ENCODE assay signal across 8 cellular contexts in the genomic region with DNA sequence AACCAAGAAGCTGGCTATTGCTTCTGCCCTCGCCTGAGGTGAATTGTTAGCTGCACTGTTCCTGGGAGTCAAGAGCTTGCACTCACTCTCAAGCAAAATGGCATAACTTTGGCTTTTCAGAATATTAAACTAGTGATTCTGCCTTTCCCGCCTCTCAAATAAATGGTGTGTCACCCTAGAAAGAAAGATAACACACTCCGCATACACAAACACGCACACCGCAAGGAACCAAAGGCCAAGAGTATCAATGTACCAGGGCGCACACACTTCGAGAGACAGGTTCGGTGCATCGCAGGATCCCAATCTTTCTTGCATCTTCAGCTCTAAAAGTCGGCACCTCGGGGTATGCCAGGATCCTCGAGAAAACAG. TPM values are rescaled to one million over a fixed set of nuclear protein-coding genes. Genes with fewer than 3 reads are reported as not detected.
DNase-seq lines count a peak whose midpoint lies in the region; TF ChIP-seq lines count a peak whose summit lies in the region.

No MANE protein-coding gene starts in this region.

- peak overlapping the region; percentile 96 for H3K27ac Mint-ChIP-seq in activated CD4-positive, alpha-beta T cell treated with anti-CD3 and anti-CD28 coated beads, Interleukin-2, amount 10 ng/mL, durations not matched to agents 24 days and 14 days

- H3K36me3 ChIP-seq in brain microvascular endothelial cell (replicated peaks) (peaks cover 17% of the 10 kb centered on the region), kidney epithelial cell (ENCODE audit: control insufficient read depth, insufficient read depth, low read length) (peaks cover 1% of the 10 kb centered on the region), stomach (peaks cover 3 to 31% (median 29%) of the 10 kb centered on the region in 4 donors)

- CTCF ChIA-PET in HEK293T (lab: Yijun Ruan, JAX), result interaction anchor here (1.3 kb wide), 2 partner anchors 15 to 92 kb away, joined by 3 read pairs; no protein-coding TSS in a partner anchor

- POLR2A ChIA-PET in HEK293T (lab: Yijun Ruan, JAX), result interaction anchor here (0.8 to 2.9 kb wide), 17 partner anchors 9 to 629 kb away, joined by 3 to 23 read pairs (median 4); a partner anchor contains a TSS

- peaks cover 30% of the 10 kb centered on the region for H3K4me1 Mint-ChIP-seq in activated CD4-positive, alpha-beta T cell treated with anti-CD3 and anti-CD28 coated beads, Interleukin-2, amount 10 ng/mL, durations not matched to agents 24 days and 14 days

- DNase-seq in activated CD4-positive, alpha-beta T cell treated with anti-CD3 and anti-CD28 coated beads, Interleukin-2, amount 10 ng/mL, durations not matched to agents 24 days and 14 days, result no peak
- no peak for DNase-seq in activated CD4-positive, alpha-beta T cell treated with anti-CD3 and anti-CD28 coated beads for 1 hour
- DNase-seq in HEK293T (ENCODE audit: extremely low spot score) (peak; percentile 23), NCI-H1105 (lab: John Stamatoyannopoulos, UW) (peak; percentile 51), brain microvascular endothelial cell (peak; percentile 68), kidney epithelial cell (ENCODE audit: low read depth) (no peak), stomach (no peak), putamen (ENCODE audit: low spot score) (no peak)

- H3K36me3 Mint-ChIP-seq in activated CD4-positive, alpha-beta T cell treated with anti-CD3 and anti-CD28 coated beads, Interleukin-2, amount 10 ng/mL, durations not matched to agents 24 days and 14 days (ENCODE audit: low read depth), result peaks cover 47% of the 10 kb centered on the region

- H3K27me3 Mint-ChIP-seq in activated CD4-positive, alpha-beta T cell treated with anti-CD3 and anti-CD28 coated beads, Interleukin-2, amount 10 ng/mL, durations not matched to agents 24 days and 14 days, result no peaks in the 10 kb centered on the region

- peaks cover 6 to 47% (median 32%) of the 10 kb centered on the region in 4 donors for H3K4me1 ChIP-seq in stomach

- H3K4me3 ChIP-seq in brain microvascular endothelial cell (ENCODE audit: low read depth, low read length) (peak overlapping the region; percentile 95), kidney epithelial cell (ENCODE audit: low read depth, low read length) (peak overlapping the region; percentile 88), stomach (peak overlapping the region; percentile 80 to 97 (median 92))

- H3K27me3 ChIP-seq in brain microvascular endothelial cell (replicated peaks) (no peaks in the 10 kb centered on the region), kidney epithelial cell (ENCODE audit: control insufficient read depth, insufficient read depth, low read length) (no peaks in the 10 kb centered on the region), stomach (no peaks in the 10 kb centered on the region)

- H3K27ac ChIP-seq in brain microvascular endothelial cell (peak overlapping the region; percentile 81), stomach (peak overlapping the region; percentile 88 to 95 (median 89))

- intact Hi-C loops in activated CD4-positive, alpha-beta T cell treated with anti-CD3 and anti-CD28 coated beads, Interleukin-2, amount 10 ng/mL, durations not matched to agents 24 days and 14 days (cut with micrococcal nuclease), result loop anchor here (2.0 to 5.0 kb wide), 2 partner anchors 15 to 177 kb away; no protein-coding TSS in a partner anchor
- intact Hi-C loops in stomach (cut with DNase I; ENCODE audit: low total_unique reads), result no loop called here

- no peak for TF ChIP-seq CTCF in brain microvascular endothelial cell (IDR thresholded peaks at IDR 0.05; ENCODE audit: low read depth, low read length, missing control alignments)
- no peak for TF ChIP-seq CTCF in kidney epithelial cell (IDR thresholded peaks at IDR 0.05; ENCODE audit: insufficient read depth, low read length, poor library complexity, severe bottlenecking)
- no peak for TF ChIP-seq CTCF in stomach (IDR thresholded peaks at IDR 0.05)

- 0 to 2% (median 1%) methylated on average over 12 of the region's 12 CpGs for whole genome bisulfite sequencing in stomach, 5 donors

- TF ChIP-seq EP300 in stomach (IDR thresholded peaks at IDR 0.05), result no peak

- peak overlapping the region; percentile 98 for H3K4me3 Mint-ChIP-seq in activated CD4-positive, alpha-beta T cell treated with anti-CD3 and anti-CD28 coated beads, Interleukin-2, amount 10 ng/mL, durations not matched to agents 24 days and 14 days

- in situ Hi-C loops in brain microvascular endothelial cell (cut with HindIII; ENCODE audit: low pct_ligation_motif_present, low sequenced_read_pairs), result no loop called here

- H3K9me3 Mint-ChIP-seq in activated CD4-positive, alpha-beta T cell treated with anti-CD3 and anti-CD28 coated beads, Interleukin-2, amount 10 ng/mL, durations not matched to agents 24 days and 14 days, result peaks cover 11% of the 10 kb centered on the region

- no peaks in the 10 kb centered on the region for H3K9me3 ChIP-seq in stomach

- TF ChIP-seq POLR2A in stomach (IDR thresholded peaks at IDR 0.05), result no peak

TF ChIP-seq in HEK293T, 16 proteins besides CTCF, POLR2A, EP300 and RAD21:
- TF ChIP-seq, protein P1, sequence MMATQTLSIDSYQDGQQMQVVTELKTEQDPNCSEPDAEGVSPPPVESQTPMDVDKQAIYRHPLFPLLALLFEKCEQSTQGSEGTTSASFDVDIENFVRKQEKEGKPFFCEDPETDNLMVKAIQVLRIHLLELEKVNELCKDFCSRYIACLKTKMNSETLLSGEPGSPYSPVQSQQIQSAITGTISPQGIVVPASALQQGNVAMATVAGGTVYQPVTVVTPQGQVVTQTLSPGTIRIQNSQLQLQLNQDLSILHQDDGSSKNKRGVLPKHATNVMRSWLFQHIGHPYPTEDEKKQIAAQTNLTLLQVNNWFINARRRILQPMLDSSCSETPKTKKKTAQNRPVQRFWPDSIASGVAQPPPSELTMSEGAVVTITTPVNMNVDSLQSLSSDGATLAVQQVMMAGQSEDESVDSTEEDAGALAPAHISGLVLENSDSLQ (IDR thresholded peaks at IDR 0.05), result no peak
- TF ChIP-seq SUZ12 (IDR thresholded peaks at IDR 0.05) (no peak), ZNF384 (IDR thresholded peaks at IDR 0.05) (no peak), ARNT (IDR thresholded peaks at IDR 0.05) (no peak), LEF1 (IDR thresholded peaks at IDR 0.05; ENCODE audit: borderline replicate concordance) (no peak), FOXK2 (IDR thresholded peaks at IDR 0.05) (no peak), FOXM1 (IDR thresholded peaks at IDR 0.05; ENCODE audit: borderline replicate concordance) (no peak), TARDBP (IDR thresholded peaks at IDR 0.05) (no peak), BHLHE40 (IDR thresholded peaks at IDR 0.05; ENCODE audit: borderline replicate concordance) (no peak), FOXA1 (IDR thresholded peaks at IDR 0.05) (no peak)
TF ChIP-seq in HEK293T: peak in this region for 0.

RNA-seq across cellular contexts. Expression of a gene that starts 0.5 kb away (rescaled TPM):
- 48.5 and 49.1 TPM in 2 replicates for total RNA-seq in activated CD4-positive, alpha-beta T cell treated with anti-CD3 and anti-CD28 coated beads, Interleukin-2, amount 10 ng/mL, durations not matched to agents 24 days and 14 days
- total RNA-seq in kidney epithelial cell (32.6 and 42.3 TPM in 2 replicates), stomach (10 to 100 TPM; 16.5 to 51.9 (median 19.8) TPM)
- 10 to 100 TPM; 22.1 to 29.6 (median 22.6) TPM for polyA plus RNA-seq in stomach

RNA-seq across cellular contexts. Expression of a gene that starts 15.9 kb away (rescaled TPM):
- 11.9 and 12.4 TPM in 2 replicates for total RNA-seq in activated CD4-positive, alpha-beta T cell treated with anti-CD3 and anti-CD28 coated beads, Interleukin-2, amount 10 ng/mL, durations not matched to agents 24 days and 14 days
- total RNA-seq in kidney epithelial cell, result 4.6 and 7.4 TPM in 2 replicates
- total RNA-seq in stomach, result 10 to 100 TPM in 2 of 5 donors, 1 to 10 TPM in 2, under 1 TPM in 1; 0.87 to 22.3 (median 7.7) TPM
- polyA plus RNA-seq in stomach, result 1 to 10 TPM; 4.5 to 6.1 (median 5.8) TPM

Comparison
In these comparisons a context has a peak if more than half of its experiments do, and no peak if none do; other contexts are left out.
1. DNase-seq: peak in HEK293T (single experiment), NCI-H1105 (single experiment) and brain microvascular endothelial cell (single experiment); none in activated CD4-positive, alpha-beta T cell treated with anti-CD3 and anti-CD28 coated beads, Interleukin-2, amount 10 ng/mL, durations not matched to agents 24 days and 14 days (single experiment), activated CD4-positive, alpha-beta T cell treated with anti-CD3 and anti-CD28 coated beads for 1 hour (single experiment), kidney epithelial cell (single experiment), stomach (single experiment) and putamen (single experiment).
2. Peak in every context shown above with its lines, with median percentiles within 50 percentile points of each other: H3K4me3 ChIP-seq.